ENCODE assay signal across 1 cellular context in the genomic region with DNA sequence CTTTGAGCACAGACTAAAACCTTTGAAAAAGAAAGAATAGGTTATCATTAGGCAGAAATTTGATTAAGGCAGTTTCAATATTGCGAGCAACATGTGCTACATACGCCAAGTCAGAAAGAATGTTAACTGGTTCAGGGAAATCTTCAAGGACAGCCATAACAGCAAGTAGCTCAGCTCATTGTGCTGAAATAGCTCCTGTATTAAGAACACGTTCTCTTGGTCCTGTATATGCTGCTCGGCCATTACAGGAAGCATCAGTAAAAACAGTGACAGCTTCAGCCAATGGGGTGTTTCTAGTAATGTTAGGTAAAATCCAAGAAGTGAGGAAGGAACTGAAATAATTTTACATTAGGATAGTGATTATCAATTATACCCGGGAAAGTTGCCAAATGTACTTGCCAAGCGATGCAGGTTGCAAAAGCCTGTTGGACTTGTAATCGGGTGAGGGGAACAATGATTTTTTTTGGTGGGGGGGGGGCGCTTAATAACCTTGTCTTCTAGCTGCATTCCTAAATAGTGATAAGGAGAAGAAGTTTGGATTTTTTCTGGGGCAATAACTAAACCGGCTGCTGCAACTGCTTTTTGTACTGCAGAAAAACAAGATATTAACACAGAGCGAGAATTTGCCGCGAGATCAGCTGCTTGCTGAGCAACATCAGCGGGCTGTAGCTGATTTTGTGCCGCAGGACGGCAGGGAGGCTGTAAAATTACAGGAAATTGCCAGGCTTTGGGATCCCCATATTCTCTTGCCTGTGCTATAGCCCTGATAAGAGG.
TF ChIP-seq lines count a peak whose summit lies in the region.

No MANE protein-coding gene starts in this region.

TF ChIP-seq in H1, 55 proteins besides CTCF, POLR2A, EP300 and RAD21:
- TF ChIP-seq CBX8 (IDR thresholded peaks at IDR 0.05; ENCODE audit: borderline replicate concordance, low read depth, low read length) = no peak
- TF ChIP-seq HDAC2 (IDR thresholded peaks at IDR 0.05; ENCODE audit: borderline replicate concordance in 1 of 2, low read depth in 2 of 2, low read length in 2 of 2) = no peak
- no peak for TF ChIP-seq YY1 (IDR thresholded peaks at IDR 0.05; ENCODE audit: low read depth, low read length)
- TF ChIP-seq, protein P1, sequence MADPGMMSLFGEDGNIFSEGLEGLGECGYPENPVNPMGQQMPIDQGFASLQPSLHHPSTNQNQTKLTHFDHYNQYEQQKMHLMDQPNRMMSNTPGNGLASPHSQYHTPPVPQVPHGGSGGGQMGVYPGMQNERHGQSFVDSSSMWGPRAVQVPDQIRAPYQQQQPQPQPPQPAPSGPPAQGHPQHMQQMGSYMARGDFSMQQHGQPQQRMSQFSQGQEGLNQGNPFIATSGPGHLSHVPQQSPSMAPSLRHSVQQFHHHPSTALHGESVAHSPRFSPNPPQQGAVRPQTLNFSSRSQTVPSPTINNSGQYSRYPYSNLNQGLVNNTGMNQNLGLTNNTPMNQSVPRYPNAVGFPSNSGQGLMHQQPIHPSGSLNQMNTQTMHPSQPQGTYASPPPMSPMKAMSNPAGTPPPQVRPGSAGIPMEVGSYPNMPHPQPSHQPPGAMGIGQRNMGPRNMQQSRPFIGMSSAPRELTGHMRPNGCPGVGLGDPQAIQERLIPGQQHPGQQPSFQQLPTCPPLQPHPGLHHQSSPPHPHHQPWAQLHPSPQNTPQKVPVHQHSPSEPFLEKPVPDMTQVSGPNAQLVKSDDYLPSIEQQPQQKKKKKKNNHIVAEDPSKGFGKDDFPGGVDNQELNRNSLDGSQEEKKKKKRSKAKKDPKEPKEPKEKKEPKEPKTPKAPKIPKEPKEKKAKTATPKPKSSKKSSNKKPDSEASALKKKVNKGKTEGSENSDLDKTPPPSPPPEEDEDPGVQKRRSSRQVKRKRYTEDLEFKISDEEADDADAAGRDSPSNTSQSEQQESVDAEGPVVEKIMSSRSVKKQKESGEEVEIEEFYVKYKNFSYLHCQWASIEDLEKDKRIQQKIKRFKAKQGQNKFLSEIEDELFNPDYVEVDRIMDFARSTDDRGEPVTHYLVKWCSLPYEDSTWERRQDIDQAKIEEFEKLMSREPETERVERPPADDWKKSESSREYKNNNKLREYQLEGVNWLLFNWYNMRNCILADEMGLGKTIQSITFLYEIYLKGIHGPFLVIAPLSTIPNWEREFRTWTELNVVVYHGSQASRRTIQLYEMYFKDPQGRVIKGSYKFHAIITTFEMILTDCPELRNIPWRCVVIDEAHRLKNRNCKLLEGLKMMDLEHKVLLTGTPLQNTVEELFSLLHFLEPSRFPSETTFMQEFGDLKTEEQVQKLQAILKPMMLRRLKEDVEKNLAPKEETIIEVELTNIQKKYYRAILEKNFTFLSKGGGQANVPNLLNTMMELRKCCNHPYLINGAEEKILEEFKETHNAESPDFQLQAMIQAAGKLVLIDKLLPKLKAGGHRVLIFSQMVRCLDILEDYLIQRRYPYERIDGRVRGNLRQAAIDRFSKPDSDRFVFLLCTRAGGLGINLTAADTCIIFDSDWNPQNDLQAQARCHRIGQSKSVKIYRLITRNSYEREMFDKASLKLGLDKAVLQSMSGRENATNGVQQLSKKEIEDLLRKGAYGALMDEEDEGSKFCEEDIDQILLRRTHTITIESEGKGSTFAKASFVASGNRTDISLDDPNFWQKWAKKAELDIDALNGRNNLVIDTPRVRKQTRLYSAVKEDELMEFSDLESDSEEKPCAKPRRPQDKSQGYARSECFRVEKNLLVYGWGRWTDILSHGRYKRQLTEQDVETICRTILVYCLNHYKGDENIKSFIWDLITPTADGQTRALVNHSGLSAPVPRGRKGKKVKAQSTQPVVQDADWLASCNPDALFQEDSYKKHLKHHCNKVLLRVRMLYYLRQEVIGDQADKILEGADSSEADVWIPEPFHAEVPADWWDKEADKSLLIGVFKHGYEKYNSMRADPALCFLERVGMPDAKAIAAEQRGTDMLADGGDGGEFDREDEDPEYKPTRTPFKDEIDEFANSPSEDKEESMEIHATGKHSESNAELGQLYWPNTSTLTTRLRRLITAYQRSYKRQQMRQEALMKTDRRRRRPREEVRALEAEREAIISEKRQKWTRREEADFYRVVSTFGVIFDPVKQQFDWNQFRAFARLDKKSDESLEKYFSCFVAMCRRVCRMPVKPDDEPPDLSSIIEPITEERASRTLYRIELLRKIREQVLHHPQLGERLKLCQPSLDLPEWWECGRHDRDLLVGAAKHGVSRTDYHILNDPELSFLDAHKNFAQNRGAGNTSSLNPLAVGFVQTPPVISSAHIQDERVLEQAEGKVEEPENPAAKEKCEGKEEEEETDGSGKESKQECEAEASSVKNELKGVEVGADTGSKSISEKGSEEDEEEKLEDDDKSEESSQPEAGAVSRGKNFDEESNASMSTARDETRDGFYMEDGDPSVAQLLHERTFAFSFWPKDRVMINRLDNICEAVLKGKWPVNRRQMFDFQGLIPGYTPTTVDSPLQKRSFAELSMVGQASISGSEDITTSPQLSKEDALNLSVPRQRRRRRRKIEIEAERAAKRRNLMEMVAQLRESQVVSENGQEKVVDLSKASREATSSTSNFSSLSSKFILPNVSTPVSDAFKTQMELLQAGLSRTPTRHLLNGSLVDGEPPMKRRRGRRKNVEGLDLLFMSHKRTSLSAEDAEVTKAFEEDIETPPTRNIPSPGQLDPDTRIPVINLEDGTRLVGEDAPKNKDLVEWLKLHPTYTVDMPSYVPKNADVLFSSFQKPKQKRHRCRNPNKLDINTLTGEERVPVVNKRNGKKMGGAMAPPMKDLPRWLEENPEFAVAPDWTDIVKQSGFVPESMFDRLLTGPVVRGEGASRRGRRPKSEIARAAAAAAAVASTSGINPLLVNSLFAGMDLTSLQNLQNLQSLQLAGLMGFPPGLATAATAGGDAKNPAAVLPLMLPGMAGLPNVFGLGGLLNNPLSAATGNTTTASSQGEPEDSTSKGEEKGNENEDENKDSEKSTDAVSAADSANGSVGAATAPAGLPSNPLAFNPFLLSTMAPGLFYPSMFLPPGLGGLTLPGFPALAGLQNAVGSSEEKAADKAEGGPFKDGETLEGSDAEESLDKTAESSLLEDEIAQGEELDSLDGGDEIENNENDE (IDR thresholded peaks at IDR 0.05; ENCODE audit: insufficient replicate concordance, low read length) = no peak
- TF ChIP-seq, protein P2, sequence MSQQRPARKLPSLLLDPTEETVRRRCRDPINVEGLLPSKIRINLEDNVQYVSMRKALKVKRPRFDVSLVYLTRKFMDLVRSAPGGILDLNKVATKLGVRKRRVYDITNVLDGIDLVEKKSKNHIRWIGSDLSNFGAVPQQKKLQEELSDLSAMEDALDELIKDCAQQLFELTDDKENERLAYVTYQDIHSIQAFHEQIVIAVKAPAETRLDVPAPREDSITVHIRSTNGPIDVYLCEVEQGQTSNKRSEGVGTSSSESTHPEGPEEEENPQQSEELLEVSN (IDR thresholded peaks at IDR 0.05) = no peak
- TF ChIP-seq SUZ12 (IDR thresholded peaks at IDR 0.05; ENCODE audit: low read length) = no peak
- TF ChIP-seq JUN (IDR thresholded peaks at IDR 0.05; ENCODE audit: low read depth, low read length) = no peak
- no peak for TF ChIP-seq SIX5 (IDR thresholded peaks at IDR 0.05; ENCODE audit: low read depth, low read length)
- no peak for TF ChIP-seq SRF (IDR thresholded peaks at IDR 0.05; ENCODE audit: low read depth, low read length)
- TF ChIP-seq KDM4A (IDR thresholded peaks at IDR 0.05; ENCODE audit: low read depth, low read length, severe bottlenecking) = no peak
- TF ChIP-seq TAF1 (IDR thresholded peaks at IDR 0.05; ENCODE audit: low read depth, low read length) = no peak
- no peak for TF ChIP-seq RXRA (IDR thresholded peaks at IDR 0.05; ENCODE audit: insufficient read depth, low read depth, low read length)
- no peak for TF ChIP-seq ZNF274 (IDR thresholded peaks at IDR 0.05; ENCODE audit: borderline replicate concordance, extremely low read depth, low read length)
- no peak for TF ChIP-seq HDAC6 (IDR thresholded peaks at IDR 0.05; ENCODE audit: low read depth, low read length)
- TF ChIP-seq, protein P3, sequence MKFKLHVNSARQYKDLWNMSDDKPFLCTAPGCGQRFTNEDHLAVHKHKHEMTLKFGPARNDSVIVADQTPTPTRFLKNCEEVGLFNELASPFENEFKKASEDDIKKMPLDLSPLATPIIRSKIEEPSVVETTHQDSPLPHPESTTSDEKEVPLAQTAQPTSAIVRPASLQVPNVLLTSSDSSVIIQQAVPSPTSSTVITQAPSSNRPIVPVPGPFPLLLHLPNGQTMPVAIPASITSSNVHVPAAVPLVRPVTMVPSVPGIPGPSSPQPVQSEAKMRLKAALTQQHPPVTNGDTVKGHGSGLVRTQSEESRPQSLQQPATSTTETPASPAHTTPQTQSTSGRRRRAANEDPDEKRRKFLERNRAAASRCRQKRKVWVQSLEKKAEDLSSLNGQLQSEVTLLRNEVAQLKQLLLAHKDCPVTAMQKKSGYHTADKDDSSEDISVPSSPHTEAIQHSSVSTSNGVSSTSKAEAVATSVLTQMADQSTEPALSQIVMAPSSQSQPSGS (IDR thresholded peaks at IDR 0.05; ENCODE audit: low read length) = no peak
- TF ChIP-seq NANOG (IDR thresholded peaks at IDR 0.05; ENCODE audit: insufficient read depth, low read depth, low read length, poor library complexity, severe bottlenecking) = no peak
